Comparison of ENCODE assay signal across 8 cellular contexts in genomic region chr4:67700874-67701850, GRCh38. TPM values are rescaled to one million over a fixed set of nuclear protein-coding genes. Genes with fewer than 3 reads are reported as not detected.
DNase-seq lines count a peak whose midpoint lies in the region; ATAC-seq and TF ChIP-seq lines count a peak whose summit lies in the region.

Gene UBA6 (minus strand): TSS chr4:67701155. CDS start chr4:67701119, 36 bp downstream.

- ATAC-seq in activated T-helper 17 cell treated with anti-CD3 and anti-CD28 coated beads, Interleukin-2, amount 50 U/mL, for 72 hours (replicated peaks): peak; percentile 98
- ATAC-seq in naive thymus-derived CD8-positive, alpha-beta T cell: peak; percentile 95 to 96

- CTCF ChIA-PET in RWPE1 (lab: Yijun Ruan, JAX): interaction anchor here (0.5 to 1.2 kb wide), 3 partner anchors 14 to 712 kb away, joined by 3 to 5 read pairs (median 4); no protein-coding TSS in a partner anchor

- H3K4me1 Mint-ChIP-seq in activated T-helper 17 cell treated with anti-CD3 and anti-CD28 coated beads, Interleukin-2, amount 50 U/mL, for 72 hours: peaks cover 38% of the 10 kb centered on the region
- H3K4me1 Mint-ChIP-seq in naive thymus-derived CD8-positive, alpha-beta T cell: peaks cover 26 to 73% (median 72%) of the 10 kb centered on the region in 4 donors

- peak; percentile 98 for DNase-seq in ELR (ENCODE audit: low read depth)
- peak; percentile 97 for DNase-seq in H4 (ENCODE audit: low spot score)
- DNase-seq in LNCaP clone FGC (ENCODE audit: low read depth): peak; percentile 93
- peak; percentile 97 for DNase-seq in RWPE1 (ENCODE audit: low spot score)
- peak; percentile 94 for DNase-seq in fibroblast of mammary gland (ENCODE audit: low read depth)
- peak; percentile 88 to 96 (median 90) for DNase-seq in naive thymus-derived CD8-positive, alpha-beta T cell
- peak; percentile 92 to 94 (median 92) for DNase-seq in stimulated activated naive CD4-positive, alpha-beta T cell (lab: John Stamatoyannopoulos, UW)

- H3K36me3 Mint-ChIP-seq in activated T-helper 17 cell treated with anti-CD3 and anti-CD28 coated beads, Interleukin-2, amount 50 U/mL, for 72 hours (ENCODE audit: low read depth): peaks cover 70% of the 10 kb centered on the region
- peaks cover 13 to 24% (median 23%) of the 10 kb centered on the region in 3 donors for H3K36me3 Mint-ChIP-seq in naive thymus-derived CD8-positive, alpha-beta T cell

- POLR2A ChIA-PET in RWPE1 (lab: Yijun Ruan, JAX; ENCODE audit: low non-redundant PET): no interaction called here
- POLR2A ChIA-PET in naive thymus-derived CD8-positive, alpha-beta T cell (lab: Charles Lee): interaction anchor here (0.6 to 2.1 kb wide), 4 partner anchors 19 to 156 kb away, joined by 3 to 13 read pairs (median 3); partner anchors contain the start of gene CENPC

- TF ChIP-seq CTCF in LNCaP clone FGC (IDR thresholded peaks at IDR 0.05; ENCODE audit: control insufficient read depth, extremely low read depth, insufficient read depth): peak; percentile 45
- TF ChIP-seq CTCF in RWPE1 (conservative IDR thresholded peaks at IDR 0.05; ENCODE audit: low read depth): peak; percentile 43
- TF ChIP-seq CTCF in fibroblast of mammary gland (conservative IDR thresholded peaks at IDR 0.05; ENCODE audit: control insufficient read depth, insufficient read depth, low read depth, low read length): peak; percentile 15

- peaks cover 4% of the 10 kb centered on the region for H3K9me3 Mint-ChIP-seq in activated T-helper 17 cell treated with anti-CD3 and anti-CD28 coated beads, Interleukin-2, amount 50 U/mL, for 72 hours
- peaks cover 0 to 10% (median 4%) of the 10 kb centered on the region in 9 donors for H3K9me3 Mint-ChIP-seq in naive thymus-derived CD8-positive, alpha-beta T cell

- peak within 1 kb of the TSS; percentile 96 for H3K27ac Mint-ChIP-seq in activated T-helper 17 cell treated with anti-CD3 and anti-CD28 coated beads, Interleukin-2, amount 50 U/mL, for 72 hours
- H3K27ac Mint-ChIP-seq in naive thymus-derived CD8-positive, alpha-beta T cell: peak within 1 kb of the TSS; percentile 96 to 99 (median 97)

- peak within 1 kb of the TSS; percentile 89 for H3K27ac ChIP-seq in RWPE1

- H3K27me3 Mint-ChIP-seq in activated T-helper 17 cell treated with anti-CD3 and anti-CD28 coated beads, Interleukin-2, amount 50 U/mL, for 72 hours: no peaks in the 10 kb centered on the region
- H3K27me3 Mint-ChIP-seq in naive thymus-derived CD8-positive, alpha-beta T cell: no peaks in the 10 kb centered on the region

- H3K4me3 ChIP-seq in LNCaP clone FGC (ENCODE audit: low read depth, low read length) (peak within 1 kb of the TSS; percentile 88), fibroblast of mammary gland (ENCODE audit: control insufficient read depth, low read depth, low read length) (peak within 1 kb of the TSS; percentile 74)

- peak within 1 kb of the TSS; percentile 90 for H3K4me3 Mint-ChIP-seq in activated T-helper 17 cell treated with anti-CD3 and anti-CD28 coated beads, Interleukin-2, amount 50 U/mL, for 72 hours
- H3K4me3 Mint-ChIP-seq in naive thymus-derived CD8-positive, alpha-beta T cell: peak within 1 kb of the TSS; percentile 94 to 99 (median 98)

RNA-seq across cellular contexts. Expression of gene UBA6, which starts in this region (rescaled TPM):
- 85.9 and 123 TPM in 2 replicates for total RNA-seq in H4 (2014; rRNA removed; shearing (Covaris generic))
- total RNA-seq in activated T-helper 17 cell treated with anti-CD3 and anti-CD28 coated beads, Interleukin-2, amount 50 U/mL, for 72 hours: 100 to 1,000 TPM in 1 of 2 donors, 10 to 100 TPM in 1; 95.9 to 103 TPM
- 10 to 100 TPM; 46.4 to 52.9 TPM for total RNA-seq in naive thymus-derived CD8-positive, alpha-beta T cell
- 10 to 100 TPM; 18.2 to 19.5 (median 18.5) TPM for polyA plus RNA-seq in naive thymus-derived CD8-positive, alpha-beta T cell

Comparison
In these comparisons a context has a peak if more than half of its experiments do, and no peak if none do; other contexts are left out.
1. Peak in every context shown above with its lines: DNase-seq, ATAC-seq, H3K4me3 ChIP-seq and H3K27ac ChIP-seq.